2 cellular contexts compared by ENCODE assay signal in the genomic region with DNA sequence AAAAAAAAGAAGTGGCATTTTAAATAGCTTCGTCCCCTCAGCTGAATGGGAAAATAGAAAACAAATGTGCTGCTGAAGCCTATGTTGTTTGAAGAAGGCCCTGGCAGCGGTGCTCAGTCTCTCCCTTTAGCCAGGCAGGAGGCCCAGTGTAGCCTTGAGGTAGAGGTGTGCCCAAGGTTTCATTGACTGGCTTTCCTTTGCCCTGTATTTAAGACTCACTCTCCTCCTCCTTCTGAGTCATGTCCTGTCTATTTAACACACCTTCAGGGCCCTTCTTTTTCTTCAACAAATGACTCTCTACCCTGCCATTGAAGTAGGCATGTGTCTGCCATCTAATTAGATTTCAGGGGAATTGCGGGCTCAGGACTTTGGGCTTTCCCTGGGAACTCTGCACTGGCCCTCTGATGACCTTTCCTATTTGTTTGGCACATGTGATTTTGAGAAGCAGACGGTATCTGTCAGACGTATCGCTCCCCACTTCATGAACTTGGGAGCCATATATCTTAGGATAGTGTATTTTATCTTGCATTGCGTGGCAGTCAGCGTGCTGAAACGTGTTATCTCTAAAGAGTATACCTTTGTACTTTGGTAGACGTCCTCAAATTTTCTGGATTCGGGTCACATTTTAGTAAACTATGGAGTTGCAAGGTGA.
TF ChIP-seq lines count a peak whose summit lies in the region.

No MANE protein-coding gene starts in this region.

TF ChIP-seq in IMR-90, 13 proteins besides CTCF, POLR2A, EP300 and RAD21:
- TF ChIP-seq CHD1 (IDR thresholded peaks at IDR 0.05; ENCODE audit: low read depth, low read length) = no peak
- TF ChIP-seq NFE2L2 (IDR thresholded peaks at IDR 0.05; ENCODE audit: low read depth, low read length) = no peak
- TF ChIP-seq, protein P1, sequence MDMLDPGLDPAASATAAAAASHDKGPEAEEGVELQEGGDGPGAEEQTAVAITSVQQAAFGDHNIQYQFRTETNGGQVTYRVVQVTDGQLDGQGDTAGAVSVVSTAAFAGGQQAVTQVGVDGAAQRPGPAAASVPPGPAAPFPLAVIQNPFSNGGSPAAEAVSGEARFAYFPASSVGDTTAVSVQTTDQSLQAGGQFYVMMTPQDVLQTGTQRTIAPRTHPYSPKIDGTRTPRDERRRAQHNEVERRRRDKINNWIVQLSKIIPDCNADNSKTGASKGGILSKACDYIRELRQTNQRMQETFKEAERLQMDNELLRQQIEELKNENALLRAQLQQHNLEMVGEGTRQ (IDR thresholded peaks at IDR 0.05; ENCODE audit: low read depth, low read length) = no peak
- TF ChIP-seq BHLHE40 (IDR thresholded peaks at IDR 0.05; ENCODE audit: low read depth, low read length) = no peak
- TF ChIP-seq FOS (IDR thresholded peaks at IDR 0.05; ENCODE audit: low read depth, low read length) = no peak
- no peak for TF ChIP-seq MXI1 (IDR thresholded peaks at IDR 0.05; ENCODE audit: borderline replicate concordance, low read depth, low read length)
- no peak for TF ChIP-seq SMC3 (IDR thresholded peaks at IDR 0.05; ENCODE audit: low read depth, low read length)
- no peak for TF ChIP-seq RCOR1 (IDR thresholded peaks at IDR 0.05; ENCODE audit: insufficient replicate concordance, low read length)
TF ChIP-seq in IMR-90: peak in this region for 0.

TF ChIP-seq in GM12878, 131 proteins besides CTCF, POLR2A, EP300 and RAD21:
- no peak for TF ChIP-seq CBFB (IDR thresholded peaks at IDR 0.05; ENCODE audit: low read depth)
- no peak for TF ChIP-seq TARDBP (IDR thresholded peaks at IDR 0.05; ENCODE audit: borderline replicate concordance)
- TF ChIP-seq, protein P2, sequence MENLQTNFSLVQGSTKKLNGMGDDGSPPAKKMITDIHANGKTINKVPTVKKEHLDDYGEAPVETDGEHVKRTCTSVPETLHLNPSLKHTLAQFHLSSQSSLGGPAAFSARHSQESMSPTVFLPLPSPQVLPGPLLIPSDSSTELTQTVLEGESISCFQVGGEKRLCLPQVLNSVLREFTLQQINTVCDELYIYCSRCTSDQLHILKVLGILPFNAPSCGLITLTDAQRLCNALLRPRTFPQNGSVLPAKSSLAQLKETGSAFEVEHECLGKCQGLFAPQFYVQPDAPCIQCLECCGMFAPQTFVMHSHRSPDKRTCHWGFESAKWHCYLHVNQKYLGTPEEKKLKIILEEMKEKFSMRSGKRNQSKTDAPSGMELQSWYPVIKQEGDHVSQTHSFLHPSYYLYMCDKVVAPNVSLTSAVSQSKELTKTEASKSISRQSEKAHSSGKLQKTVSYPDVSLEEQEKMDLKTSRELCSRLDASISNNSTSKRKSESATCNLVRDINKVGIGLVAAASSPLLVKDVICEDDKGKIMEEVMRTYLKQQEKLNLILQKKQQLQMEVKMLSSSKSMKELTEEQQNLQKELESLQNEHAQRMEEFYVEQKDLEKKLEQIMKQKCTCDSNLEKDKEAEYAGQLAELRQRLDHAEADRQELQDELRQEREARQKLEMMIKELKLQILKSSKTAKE (IDR thresholded peaks at IDR 0.05; ENCODE audit: low read depth, poor library complexity, severe bottlenecking) = no peak
- TF ChIP-seq POU2F2 (IDR thresholded peaks at IDR 0.05; ENCODE audit: borderline replicate concordance, low read depth, low read length) = no peak
- no peak for TF ChIP-seq IRF4 (IDR thresholded peaks at IDR 0.05; ENCODE audit: low read depth, low read length)
- no peak for TF ChIP-seq RBBP5 (conservative IDR thresholded peaks at IDR 0.05)
- TF ChIP-seq GATAD2B (conservative IDR thresholded peaks at IDR 0.05; ENCODE audit: low read depth) = no peak
- TF ChIP-seq, protein P3, sequence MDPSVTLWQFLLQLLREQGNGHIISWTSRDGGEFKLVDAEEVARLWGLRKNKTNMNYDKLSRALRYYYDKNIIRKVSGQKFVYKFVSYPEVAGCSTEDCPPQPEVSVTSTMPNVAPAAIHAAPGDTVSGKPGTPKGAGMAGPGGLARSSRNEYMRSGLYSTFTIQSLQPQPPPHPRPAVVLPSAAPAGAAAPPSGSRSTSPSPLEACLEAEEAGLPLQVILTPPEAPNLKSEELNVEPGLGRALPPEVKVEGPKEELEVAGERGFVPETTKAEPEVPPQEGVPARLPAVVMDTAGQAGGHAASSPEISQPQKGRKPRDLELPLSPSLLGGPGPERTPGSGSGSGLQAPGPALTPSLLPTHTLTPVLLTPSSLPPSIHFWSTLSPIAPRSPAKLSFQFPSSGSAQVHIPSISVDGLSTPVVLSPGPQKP (IDR thresholded peaks at IDR 0.05; ENCODE audit: low read depth, low read length) = no peak
- TF ChIP-seq, protein P4, sequence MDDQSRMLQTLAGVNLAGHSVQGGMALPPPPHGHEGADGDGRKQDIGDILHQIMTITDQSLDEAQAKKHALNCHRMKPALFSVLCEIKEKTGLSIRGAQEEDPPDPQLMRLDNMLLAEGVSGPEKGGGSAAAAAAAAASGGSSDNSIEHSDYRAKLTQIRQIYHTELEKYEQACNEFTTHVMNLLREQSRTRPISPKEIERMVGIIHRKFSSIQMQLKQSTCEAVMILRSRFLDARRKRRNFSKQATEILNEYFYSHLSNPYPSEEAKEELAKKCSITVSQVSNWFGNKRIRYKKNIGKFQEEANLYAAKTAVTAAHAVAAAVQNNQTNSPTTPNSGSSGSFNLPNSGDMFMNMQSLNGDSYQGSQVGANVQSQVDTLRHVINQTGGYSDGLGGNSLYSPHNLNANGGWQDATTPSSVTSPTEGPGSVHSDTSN (IDR thresholded peaks at IDR 0.05; ENCODE audit: insufficient replicate concordance, low read depth, low read length) = no peak
- TF ChIP-seq EED (IDR thresholded peaks at IDR 0.05; ENCODE audit: low read depth) = no peak
- TF ChIP-seq SMARCA5 (IDR thresholded peaks at IDR 0.05) = no peak
- TF ChIP-seq, protein P5, sequence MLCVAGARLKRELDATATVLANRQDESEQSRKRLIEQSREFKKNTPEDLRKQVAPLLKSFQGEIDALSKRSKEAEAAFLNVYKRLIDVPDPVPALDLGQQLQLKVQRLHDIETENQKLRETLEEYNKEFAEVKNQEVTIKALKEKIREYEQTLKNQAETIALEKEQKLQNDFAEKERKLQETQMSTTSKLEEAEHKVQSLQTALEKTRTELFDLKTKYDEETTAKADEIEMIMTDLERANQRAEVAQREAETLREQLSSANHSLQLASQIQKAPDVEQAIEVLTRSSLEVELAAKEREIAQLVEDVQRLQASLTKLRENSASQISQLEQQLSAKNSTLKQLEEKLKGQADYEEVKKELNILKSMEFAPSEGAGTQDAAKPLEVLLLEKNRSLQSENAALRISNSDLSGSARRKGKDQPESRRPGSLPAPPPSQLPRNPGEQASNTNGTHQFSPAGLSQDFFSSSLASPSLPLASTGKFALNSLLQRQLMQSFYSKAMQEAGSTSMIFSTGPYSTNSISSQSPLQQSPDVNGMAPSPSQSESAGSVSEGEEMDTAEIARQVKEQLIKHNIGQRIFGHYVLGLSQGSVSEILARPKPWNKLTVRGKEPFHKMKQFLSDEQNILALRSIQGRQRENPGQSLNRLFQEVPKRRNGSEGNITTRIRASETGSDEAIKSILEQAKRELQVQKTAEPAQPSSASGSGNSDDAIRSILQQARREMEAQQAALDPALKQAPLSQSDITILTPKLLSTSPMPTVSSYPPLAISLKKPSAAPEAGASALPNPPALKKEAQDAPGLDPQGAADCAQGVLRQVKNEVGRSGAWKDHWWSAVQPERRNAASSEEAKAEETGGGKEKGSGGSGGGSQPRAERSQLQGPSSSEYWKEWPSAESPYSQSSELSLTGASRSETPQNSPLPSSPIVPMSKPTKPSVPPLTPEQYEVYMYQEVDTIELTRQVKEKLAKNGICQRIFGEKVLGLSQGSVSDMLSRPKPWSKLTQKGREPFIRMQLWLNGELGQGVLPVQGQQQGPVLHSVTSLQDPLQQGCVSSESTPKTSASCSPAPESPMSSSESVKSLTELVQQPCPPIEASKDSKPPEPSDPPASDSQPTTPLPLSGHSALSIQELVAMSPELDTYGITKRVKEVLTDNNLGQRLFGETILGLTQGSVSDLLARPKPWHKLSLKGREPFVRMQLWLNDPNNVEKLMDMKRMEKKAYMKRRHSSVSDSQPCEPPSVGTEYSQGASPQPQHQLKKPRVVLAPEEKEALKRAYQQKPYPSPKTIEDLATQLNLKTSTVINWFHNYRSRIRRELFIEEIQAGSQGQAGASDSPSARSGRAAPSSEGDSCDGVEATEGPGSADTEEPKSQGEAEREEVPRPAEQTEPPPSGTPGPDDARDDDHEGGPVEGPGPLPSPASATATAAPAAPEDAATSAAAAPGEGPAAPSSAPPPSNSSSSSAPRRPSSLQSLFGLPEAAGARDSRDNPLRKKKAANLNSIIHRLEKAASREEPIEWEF (IDR thresholded peaks at IDR 0.05; ENCODE audit: insufficient replicate concordance, low read depth, low read length) = no peak
TF ChIP-seq in GM12878: peak in this region for 0.
